12 cellular contexts compared by ENCODE assay signal in the genomic region with DNA sequence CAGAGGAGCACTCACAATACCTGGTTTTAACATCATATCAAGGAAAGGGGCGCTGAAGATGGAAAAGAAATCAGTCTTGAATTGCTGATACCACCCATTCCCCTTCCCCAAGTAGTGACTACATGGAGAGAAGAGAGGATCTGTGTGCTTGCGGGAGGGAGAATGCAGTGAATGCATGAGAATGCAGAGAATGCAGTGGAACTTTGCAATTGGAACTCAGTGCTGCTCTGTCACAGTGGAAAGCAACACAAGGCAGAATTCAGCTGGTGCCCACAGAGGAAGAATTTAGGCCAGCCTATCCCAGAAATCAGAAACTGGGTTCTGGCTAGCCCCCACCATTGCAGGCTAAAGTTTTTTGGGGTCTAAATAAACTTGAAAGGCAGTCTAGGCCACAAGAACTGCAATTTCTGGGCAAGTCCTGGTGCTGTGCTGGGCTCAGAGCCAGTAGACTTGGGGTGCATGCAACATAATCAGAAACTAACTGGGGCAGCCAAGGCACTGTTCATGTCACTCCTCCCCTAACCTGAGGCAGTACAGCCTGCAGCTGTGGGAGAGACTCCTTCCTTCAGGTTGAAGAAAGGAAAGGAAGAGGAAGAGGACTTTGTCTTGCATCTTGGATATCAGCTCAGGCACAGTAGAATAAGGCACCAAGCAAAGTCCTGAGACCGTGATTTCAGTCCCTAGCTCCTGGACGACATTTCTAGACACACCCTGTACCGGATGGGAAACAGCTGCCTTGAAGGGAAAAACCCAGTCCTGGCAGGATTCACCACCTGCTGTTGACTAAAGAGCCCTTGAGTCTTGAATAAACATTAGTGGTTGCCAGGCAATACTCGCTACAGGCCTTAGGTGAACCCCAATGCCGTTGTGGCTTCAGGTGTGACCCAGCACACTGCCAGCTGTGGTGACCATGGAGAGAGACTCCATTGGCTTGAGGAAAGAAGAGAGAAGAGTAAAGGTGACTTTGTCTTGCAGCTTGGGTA.
A peak's percentile ranks its signal among the peaks of the same experiment; 100 is the strongest.
DNase-seq lines count a peak whose midpoint lies in the region; ATAC-seq, FAIRE-seq and TF ChIP-seq lines count a peak whose summit lies in the region.
"Had no signal": no experiment of that assay in that cellular context is flagged by ENCODE, and none has a peak within 500 bp of the region (broad histone marks: within the 10 kb centered on the region; RNA-seq: fewer than 3 reads in every experiment).

No MANE protein-coding gene starts in this region.

- intact Hi-C loops in mucosa of descending colon (cut with DNase I, micrococcal nuclease): no loop called here

- TF ChIP-seq CTCF in RWPE1 (conservative IDR thresholded peaks at IDR 0.05; ENCODE audit: low read depth): no peak
- TF ChIP-seq CTCF in mucosa of descending colon (IDR thresholded peaks at IDR 0.05): no peak

- TF ChIP-seq POLR2A in GM12891 (IDR thresholded peaks at IDR 0.05; ENCODE audit: low read depth, low read length): no peak

- CTCF ChIA-PET in RWPE1 (lab: Yijun Ruan, JAX): no interaction called here

- H3K9me3 ChIP-seq in mucosa of descending colon: peaks cover 4% of the 10 kb centered on the region

- H3K36me3 ChIP-seq in mucosa of descending colon (ENCODE audit: low read depth): no peaks in the 10 kb centered on the region

- H3K4me1 ChIP-seq in mucosa of descending colon (ENCODE audit: low read depth): no peaks in the 10 kb centered on the region

- DNase-seq in NCI-H2029 treated with DMSO at 0.1 percent for 48 hours (lab: John Stamatoyannopoulos, UW) (peak; percentile 91), RWPE1 (ENCODE audit: low spot score) (no peak), mucosa of descending colon (peak in 2 of 3 donors; percentile 31 to 72), GM12891 (ENCODE audit: insufficient read length, low spot score) (no peak)
- no peak for DNase-seq in activated CD4-positive, alpha-beta T cell treated with anti-CD3 and anti-CD28 coated beads for 4 hours
- DNase-seq: activated CD4-positive, alpha-beta T cell treated with anti-CD3 and anti-CD28 coated beads, Interleukin-2, amount 10 ng/mL, durations not matched to agents 24 days and 14 days; CD4-positive, CD25-positive, alpha-beta regulatory T cell; SIG-M5 had no signal

- no peak overlapping the region for H3K4me3 ChIP-seq in mucosa of descending colon

- FAIRE-seq in GM12891 (lab: Jason Lieb, UNC): no peak
- FAIRE-seq: colon had no signal

- POLR2A ChIA-PET in RWPE1 (lab: Yijun Ruan, JAX; ENCODE audit: low non-redundant PET): no interaction called here

- ATAC-seq in GM18907 (IDR thresholded peaks at IDR 0.05; ENCODE audit: unreplicated experiment) (peak; percentile 38), mucosa of descending colon (peak; percentile 96), HG03565 (IDR thresholded peaks at IDR 0.05; ENCODE audit: unreplicated experiment) (no peak), HG02973 (IDR thresholded peaks at IDR 0.05; ENCODE audit: unreplicated experiment) (no peak)

- H3K27ac ChIP-seq in RWPE1: peak overlapping the region; percentile 80

TF ChIP-seq in GM12891, 5 proteins besides CTCF, POLR2A, EP300 and RAD21:
- TF ChIP-seq POU2F2 (IDR thresholded peaks at IDR 0.05; ENCODE audit: low read depth, low read length): no peak
- no peak for TF ChIP-seq PAX5 (IDR thresholded peaks at IDR 0.05; ENCODE audit: insufficient read depth, low read length, severe bottlenecking)
- no peak for TF ChIP-seq TAF1 (IDR thresholded peaks at IDR 0.05; ENCODE audit: low read depth, low read length)
- TF ChIP-seq POLR2AphosphoS5 (IDR thresholded peaks at IDR 0.05; ENCODE audit: low read depth, low read length): no peak
- TF ChIP-seq SPI1 (IDR thresholded peaks at IDR 0.05; ENCODE audit: low read depth, low read length): no peak

Comparison
In these comparisons a context has a peak if more than half of its experiments do, and no peak if none do; other contexts are left out.
1. ATAC-seq: peak in GM18907 (single experiment) and mucosa of descending colon (single experiment); none in HG03565 (single experiment) and HG02973 (single experiment).
2. DNase-seq: peak in NCI-H2029 treated with DMSO at 0.1 percent for 48 hours (single experiment) and mucosa of descending colon (2 of 3); none in RWPE1 (single experiment), GM12891 (single experiment) and activated CD4-positive, alpha-beta T cell treated with anti-CD3 and anti-CD28 coated beads for 4 hours (0 of 2).